8 cellular contexts compared by ENCODE assay signal in the genomic region with DNA sequence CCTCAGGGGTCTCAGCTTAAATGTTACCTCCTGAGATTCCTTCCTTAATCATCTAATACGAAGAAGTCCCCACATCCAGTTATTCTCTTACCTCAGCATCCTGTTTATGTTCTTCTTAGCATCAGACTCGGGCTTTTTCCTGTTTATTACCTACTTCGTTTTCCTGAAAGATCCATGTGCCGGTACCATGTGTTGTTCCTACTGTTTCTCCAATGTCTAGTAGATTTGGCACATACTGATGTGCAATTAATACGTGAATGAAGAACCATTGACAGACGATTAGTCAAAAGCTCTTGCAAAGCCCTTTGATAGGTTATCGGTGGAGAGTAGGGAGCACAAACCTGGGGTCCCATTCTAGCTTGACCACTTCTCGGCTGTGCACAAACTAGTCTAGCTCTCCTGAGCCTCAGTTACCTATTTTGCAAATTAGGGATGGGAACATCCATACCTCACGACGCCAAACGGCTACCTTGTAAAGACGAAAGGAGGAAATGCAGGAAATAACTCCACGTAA. TPM values are rescaled to one million over a fixed set of nuclear protein-coding genes. Genes with fewer than 3 reads are reported as not detected.
A peak's percentile ranks its signal among the peaks of the same experiment; 100 is the strongest.
DNase-seq lines count a peak whose midpoint lies in the region; ATAC-seq and TF ChIP-seq lines count a peak whose summit lies in the region.

No MANE protein-coding gene starts in this region.

- H3K4me3 ChIP-seq in GM12864 (ENCODE audit: low read depth, low read length): peak overlapping the region; percentile 92
- H3K4me3 ChIP-seq in gastrocnemius medialis: peak overlapping the region; percentile 54 to 93 (median 84)

- H3K9me3 ChIP-seq in T-helper 17 cell (ENCODE audit: control insufficient read depth, low read length, poor library complexity, severe bottlenecking) (no peaks in the 10 kb centered on the region), gastrocnemius medialis (no peaks in the 10 kb centered on the region)

- in situ Hi-C loops in gastrocnemius medialis (cut with MboI; ENCODE audit: low sequenced_read_pairs in 4 of 4): no loop called here

- no peaks in the 10 kb centered on the region for H3K27me3 Mint-ChIP-seq in T-helper 17 cell

- H3K4me3 Mint-ChIP-seq in T-helper 17 cell: peak overlapping the region; percentile 98

- H3K36me3 Mint-ChIP-seq in T-helper 17 cell (ENCODE audit: low read depth): peaks cover 9% of the 10 kb centered on the region

- H3K27ac ChIP-seq in foreskin keratinocyte: peak overlapping the region; percentile 95
- peak overlapping the region; percentile 82 to 96 (median 90) for H3K27ac ChIP-seq in gastrocnemius medialis

- no peak for DNase-seq in GM12864 (ENCODE audit: low read depth)
- DNase-seq in T-helper 17 cell: no peak
- DNase-seq in foreskin keratinocyte: no peak
- no peak for DNase-seq in gastrocnemius medialis
- no peak for DNase-seq in dedifferentiated amniotic fluid mesenchymal stem cell (ENCODE audit: extremely low spot score)
- no peak for DNase-seq in UCSD-AML1 (lab: John Stamatoyannopoulos, UW; ENCODE audit: unreplicated experiment)

- ATAC-seq in HG02943 (IDR thresholded peaks at IDR 0.05; ENCODE audit: low read depth, unreplicated experiment): peak; percentile 12
- ATAC-seq in T-helper 17 cell: peak; percentile 16
- peak; percentile 22 for ATAC-seq in foreskin keratinocyte
- peak in 1 of 2 donors; percentile 3 for ATAC-seq in gastrocnemius medialis
- no peak for ATAC-seq in GM21423 (IDR thresholded peaks at IDR 0.05; ENCODE audit: unreplicated experiment)

- no peak for TF ChIP-seq POLR2A in gastrocnemius medialis (IDR thresholded peaks at IDR 0.05)

- TF ChIP-seq CTCF in GM12864 (IDR thresholded peaks at IDR 0.05; ENCODE audit: low read depth, low read length, missing control alignments): no peak
- no peak for TF ChIP-seq CTCF in foreskin keratinocyte (conservative IDR thresholded peaks at IDR 0.05)
- TF ChIP-seq CTCF in gastrocnemius medialis (IDR thresholded peaks at IDR 0.05 in 4 of 5, conservative IDR thresholded peaks at IDR 0.05 in 1 of 5): no peak

- peak overlapping the region; percentile 99 for H3K27ac Mint-ChIP-seq in T-helper 17 cell

- H3K27me3 ChIP-seq in foreskin keratinocyte (no peaks in the 10 kb centered on the region), gastrocnemius medialis (no peaks in the 10 kb centered on the region)

- intact Hi-C loops in gastrocnemius medialis (cut with DNase I; ENCODE audit: low total_unique reads): loop anchor here (5.0 kb wide), 1 partner anchor 171 kb away; a partner anchor contains a TSS

- H3K4me1 Mint-ChIP-seq in T-helper 17 cell: peaks cover 39% of the 10 kb centered on the region

- peaks cover 0 to 11% of the 10 kb centered on the region in 2 donors for H3K36me3 ChIP-seq in gastrocnemius medialis

- H3K4me1 ChIP-seq in foreskin keratinocyte (no peaks in the 10 kb centered on the region), gastrocnemius medialis (peaks cover 31 to 41% of the 10 kb centered on the region in 2 donors)

RNA-seq across cellular contexts. Expression of a gene that starts 0.7 kb away (rescaled TPM):
- total RNA-seq in T-helper 17 cell (10 to 100 TPM; 59.8 to 63.7 TPM), foreskin keratinocyte (38.6 and 40.8 TPM in 2 replicates), gastrocnemius medialis (10 to 100 TPM; 32.3 to 57.8 (median 48.0) TPM)
- polyA plus RNA-seq in foreskin keratinocyte: 21.7 and 26.1 TPM in 2 replicates
